In genomic region chr1:218717611-218718010, GRCh38 we compare ENCODE assay signal across 26 cellular contexts.
DNase-seq lines count a peak whose midpoint lies in the region; ATAC-seq and TF ChIP-seq lines count a peak whose summit lies in the region.
"Had no signal": no experiment of that assay in that cellular context is flagged by ENCODE, and none has a peak within 500 bp of the region (broad histone marks: within the 10 kb centered on the region; RNA-seq: fewer than 3 reads in every experiment).

No MANE protein-coding gene starts in this region.

- peaks cover 6% of the 10 kb centered on the region for H3K4me1 Mint-ChIP-seq in MCF 10A (ENCODE audit: insufficient read depth, unreplicated experiment)

- H3K27me3 ChIP-seq in mammary epithelial cell (ENCODE audit: insufficient read depth, low read length), result no peaks in the 10 kb centered on the region
- no peaks in the 10 kb centered on the region for H3K27me3 ChIP-seq in smooth muscle cell (ENCODE audit: low read depth)
- H3K27me3 ChIP-seq in Peyer's patch, result no peaks in the 10 kb centered on the region
- H3K27me3 ChIP-seq: neutrophil, right atrium auricular region, tibial artery had no signal

- no peaks in the 10 kb centered on the region for H3K27me3 Mint-ChIP-seq in MCF 10A (ENCODE audit: insufficient read depth, unreplicated experiment)

- H3K4me3 ChIP-seq in mammary epithelial cell (replicated peaks in 1 of 3; ENCODE audit: insufficient read depth in 1 of 3, low read depth in 2 of 3, low read length in 3 of 3), result no peak overlapping the region
- H3K4me3 ChIP-seq in astrocyte of the spinal cord (ENCODE audit: low read depth, low read length), result no peak overlapping the region
- no peak overlapping the region for H3K4me3 ChIP-seq in foreskin fibroblast (ENCODE audit: low read depth in 1 of 2, low read length in 2 of 2)
- no peak overlapping the region for H3K4me3 ChIP-seq in smooth muscle cell
- H3K4me3 ChIP-seq in Peyer's patch, result no peak overlapping the region
- H3K4me3 ChIP-seq: mucosa of descending colon, right atrium auricular region, tibial artery had no signal

- H3K27ac ChIP-seq in mammary epithelial cell (ENCODE audit: insufficient read depth, low read depth, low read length) (no peak overlapping the region), smooth muscle cell (ENCODE audit: low read depth) (no peak overlapping the region), Peyer's patch (no peak overlapping the region)
- H3K27ac ChIP-seq: 22Rv1, neutrophil, right atrium auricular region, tibial artery had no signal

- H3K9ac ChIP-seq in mammary epithelial cell (ENCODE audit: insufficient read depth, low read length) (no peak overlapping the region), smooth muscle cell (ENCODE audit: low read depth) (no peak overlapping the region)

- BruUV-seq in mammary epithelial cell (replicated peaks; lab: Mats Ljungman, UMichigan) (no TSS peak), MCF 10A (replicated peaks; lab: Mats Ljungman, UMichigan) (no TSS peak)

- DNase-seq in mammary epithelial cell (no peak), MCF 10A (ENCODE audit: unreplicated experiment) (no peak), astrocyte of the spinal cord (ENCODE audit: low read depth, low spot score) (peak; percentile 81), foreskin fibroblast (peak; percentile 22 to 61), smooth muscle cell (lab: John Stamatoyannopoulos, UW; ENCODE audit: unreplicated experiment) (no peak), Peyer's patch (no peak), NCI-H345 treated with DMSO at 0.1 percent for 48 hours (lab: John Stamatoyannopoulos, UW; ENCODE audit: unreplicated experiment) (no peak)
- DNase-seq: activated CD8-positive, alpha-beta T cell treated with anti-CD3 and anti-CD28 coated beads, Interleukin-2, amount 10 ng/mL, durations not matched to agents 7 days and 5 days; activated T-cell treated with anti-CD3 and anti-CD28 coated beads, Interleukin-2, amount 50 U/mL, for 72 hours; C1 segment of cervical spinal cord; caudate nucleus; DMS153; effector memory CD4-positive, alpha-beta T cell; left colon; mucosa of descending colon; NCI-H2029 treated with DMSO at 0.1 percent for 48 hours; NCI-H510A; Right ventricle myocardium superior; stimulated activated naive CD4-positive, alpha-beta T cell; tibial artery had no signal

- H2AFZ ChIP-seq in mammary epithelial cell (ENCODE audit: low read depth, low read length) (peak overlapping the region; percentile 19), smooth muscle cell (ENCODE audit: low read depth) (no peak overlapping the region)

- H3K9me3 ChIP-seq in mammary epithelial cell (replicated peaks; ENCODE audit: insufficient read depth, low read length) (no peaks in the 10 kb centered on the region), smooth muscle cell (replicated peaks; ENCODE audit: low read depth) (no peaks in the 10 kb centered on the region), Peyer's patch (no peaks in the 10 kb centered on the region)
- H3K9me3 ChIP-seq: mucosa of descending colon, neutrophil, right atrium auricular region, tibial artery had no signal

- no peak for ATAC-seq in GM19324 (IDR thresholded peaks at IDR 0.05; ENCODE audit: low FRiP score, unreplicated experiment)
- ATAC-seq: activated CD8-positive, alpha-beta T cell treated with anti-CD3 and anti-CD28 coated beads, Interleukin-2, amount 10 ng/mL, durations not matched to agents 7 days and 5 days; activated naive CD4-positive, alpha-beta T cell treated with anti-CD3 and anti-CD28 coated beads, Interleukin-2, amount 50 U/mL, for 72 hours; activated T-cell treated with anti-CD3 and anti-CD28 coated beads, Interleukin-2, amount 50 U/mL, for 72 hours; left colon; mucosa of descending colon had no signal

- intact Hi-C loops in mammary epithelial cell (cut with micrococcal nuclease), result no loop called here
- intact Hi-C loops in MCF 10A (cut with micrococcal nuclease), result loop anchor here (10.0 kb wide), 1 partner anchor 667 kb away; no protein-coding TSS in a partner anchor

- H4K20me1 ChIP-seq in mammary epithelial cell (ENCODE audit: insufficient read depth, low read length) (no peaks in the 10 kb centered on the region), smooth muscle cell (ENCODE audit: low read depth) (no peaks in the 10 kb centered on the region)

- TF ChIP-seq POLR2A in Peyer's patch (IDR thresholded peaks at IDR 0.05), result no peak

- H3K4me1 ChIP-seq in mammary epithelial cell (ENCODE audit: insufficient read depth, low read length) (peaks cover 7% of the 10 kb centered on the region), smooth muscle cell (ENCODE audit: low read depth) (no peaks in the 10 kb centered on the region), Peyer's patch (no peaks in the 10 kb centered on the region)
- H3K4me1 ChIP-seq: right atrium auricular region had no signal

- H3K36me3 ChIP-seq in mammary epithelial cell (ENCODE audit: insufficient read depth, low read length) (no peaks in the 10 kb centered on the region), smooth muscle cell (ENCODE audit: low read depth) (no peaks in the 10 kb centered on the region), Peyer's patch (no peaks in the 10 kb centered on the region)
- H3K36me3 ChIP-seq: neutrophil, right atrium auricular region, tibial artery had no signal

- in situ Hi-C loops in mammary epithelial cell (cut with MboI; ENCODE audit: low sequenced_read_pairs in 2 of 2), result loop anchor here in 1 of 2 donors (25.0 kb wide), 2 partner anchors 345 to 380 kb away; partner anchors contain the start of gene TGFB2
- in situ Hi-C loops in astrocyte of the spinal cord (cut with HindIII; ENCODE audit: low sequenced_read_pairs), result no loop called here

- CTCF ChIA-PET in mammary epithelial cell (lab: Charles Lee; ENCODE audit: low non-redundant PET), result no interaction called here
- CTCF ChIA-PET in MCF 10A (lab: Yijun Ruan, JAX), result interaction anchor here (0.7 to 1.0 kb wide), 5 partner anchors 111 to 471 kb away, joined by 3 to 4 read pairs (median 3); no protein-coding TSS in a partner anchor

- no peak overlapping the region for H3K4me3 Mint-ChIP-seq in MCF 10A (ENCODE audit: unreplicated experiment)
- H3K4me3 Mint-ChIP-seq: activated CD8-positive, alpha-beta T cell treated with anti-CD3 and anti-CD28 coated beads, Interleukin-2, amount 10 ng/mL, durations not matched to agents 7 days and 5 days; activated T-cell treated with anti-CD3 and anti-CD28 coated beads, Interleukin-2, amount 50 U/mL, for 72 hours; T-helper 1 cell treated with Interleukin-12 subunit alpha and Interleukin-12 subunit beta and Interleukin-4 antibody, amounts not matched to agents 30 μg/mL and 1 μg/mL, for 36 hours had no signal

- H3K4me2 ChIP-seq in mammary epithelial cell (ENCODE audit: insufficient read depth, low read depth, low read length) (no peak overlapping the region), smooth muscle cell (peak overlapping the region; percentile 41)

- peaks cover 3% of the 10 kb centered on the region for H3F3A ChIP-seq in smooth muscle cell (ENCODE audit: low read depth)

- no peak overlapping the region for H3K27ac Mint-ChIP-seq in MCF 10A (ENCODE audit: low read depth, unreplicated experiment)
- H3K27ac Mint-ChIP-seq: activated CD8-positive, alpha-beta T cell treated with anti-CD3 and anti-CD28 coated beads, Interleukin-2, amount 10 ng/mL, durations not matched to agents 7 days and 5 days; activated naive CD4-positive, alpha-beta T cell treated with anti-CD3 and anti-CD28 coated beads, Interleukin-2, amount 50 U/mL, for 72 hours; activated T-cell treated with anti-CD3 and anti-CD28 coated beads, Interleukin-2, amount 50 U/mL, for 72 hours; T-helper 1 cell treated with Interleukin-12 subunit alpha and Interleukin-12 subunit beta and Interleukin-4 antibody, amounts not matched to agents 30 μg/mL and 1 μg/mL, for 36 hours had no signal

- no peaks in the 10 kb centered on the region for H3K9me3 Mint-ChIP-seq in MCF 10A (ENCODE audit: unreplicated experiment)
- H3K9me3 Mint-ChIP-seq: T-helper 1 cell treated with Interleukin-12 subunit alpha and Interleukin-12 subunit beta and Interleukin-4 antibody, amounts not matched to agents 30 μg/mL and 1 μg/mL, for 36 hours had no signal

- no peaks in the 10 kb centered on the region for H3K36me3 Mint-ChIP-seq in MCF 10A (ENCODE audit: insufficient read depth, unreplicated experiment)
- H3K36me3 Mint-ChIP-seq: activated naive CD4-positive, alpha-beta T cell treated with anti-CD3 and anti-CD28 coated beads, Interleukin-2, amount 50 U/mL, for 72 hours had no signal

- POLR2A ChIA-PET in MCF 10A (lab: Yijun Ruan, JAX), result interaction anchor here (1.2 kb wide), 1 partner anchor 12 kb away, joined by 4 read pairs; no protein-coding TSS in a partner anchor

- dilution Hi-C loops in mammary epithelial cell (cut with HindIII; ENCODE audit: low sequenced_read_pairs), result no loop called here

- TF ChIP-seq CTCF in mammary epithelial cell (conservative IDR thresholded peaks at IDR 0.05 in 1 of 2, IDR thresholded peaks at IDR 0.05 in 1 of 2; ENCODE audit: extremely low read depth in 1 of 2, insufficient read depth in 1 of 2, low read depth in 1 of 2, low read length in 2 of 2) (no peak), MCF 10A (IDR thresholded peaks at IDR 0.05; ENCODE audit: unreplicated experiment) (no peak), astrocyte of the spinal cord (IDR thresholded peaks at IDR 0.05; ENCODE audit: low read depth, low read length) (no peak), foreskin fibroblast (IDR thresholded peaks at IDR 0.05; ENCODE audit: low read depth, low read length) (no peak), smooth muscle cell (IDR thresholded peaks at IDR 0.05; ENCODE audit: borderline replicate concordance, insufficient read depth, poor library complexity, severe bottlenecking) (no peak), Peyer's patch (IDR thresholded peaks at IDR 0.05) (no peak)

- no peaks in the 10 kb centered on the region for H3K79me2 ChIP-seq in mammary epithelial cell (ENCODE audit: insufficient read depth, low read length)
- H3K79me2 ChIP-seq in smooth muscle cell (ENCODE audit: low read depth), result no peaks in the 10 kb centered on the region

- 13% methylated on average over 1 of the region's 1 CpG for WGBS in mammary epithelial cell (ENCODE audit: low coverage, missing lambda C conversion rate)
- WGBS in smooth muscle cell (ENCODE audit: low lambda C conversion rate), result 42% methylated on average over 1 of the region's 1 CpG

Comparison
In these comparisons a context has a peak if more than half of its experiments do, and no peak if none do; other contexts are left out.
1. DNase-seq: peak in astrocyte of the spinal cord (single experiment) and foreskin fibroblast (2 of 2); none in mammary epithelial cell (single experiment), MCF 10A (single experiment), smooth muscle cell (single experiment), Peyer's patch (0 of 3) and NCI-H345 treated with DMSO at 0.1 percent for 48 hours (single experiment).